In genomic region chr12:41573445-41573844, GRCh38 we compare ENCODE assay signal across 9 cellular contexts.
"Had no signal": no experiment of that assay in that cellular context is flagged by ENCODE, and none has a peak within 500 bp of the region (broad histone marks: within the 10 kb centered on the region; RNA-seq: fewer than 3 reads in every experiment).

No MANE protein-coding gene starts in this region.

- H3K36me3 ChIP-seq: HAP-1 had no signal

- H3K9me3 ChIP-seq: HAP-1 had no signal

- ATAC-seq: HCT116, K562 had no signal

- FAIRE-seq: H54, HTR-8/SVneo, K562 had no signal

- H3K4me3 ChIP-seq: HAP-1, K562 had no signal

- DNase-seq: GOT3, HFFc6, IMR-90, KG1 had no signal
